In the genomic region with DNA sequence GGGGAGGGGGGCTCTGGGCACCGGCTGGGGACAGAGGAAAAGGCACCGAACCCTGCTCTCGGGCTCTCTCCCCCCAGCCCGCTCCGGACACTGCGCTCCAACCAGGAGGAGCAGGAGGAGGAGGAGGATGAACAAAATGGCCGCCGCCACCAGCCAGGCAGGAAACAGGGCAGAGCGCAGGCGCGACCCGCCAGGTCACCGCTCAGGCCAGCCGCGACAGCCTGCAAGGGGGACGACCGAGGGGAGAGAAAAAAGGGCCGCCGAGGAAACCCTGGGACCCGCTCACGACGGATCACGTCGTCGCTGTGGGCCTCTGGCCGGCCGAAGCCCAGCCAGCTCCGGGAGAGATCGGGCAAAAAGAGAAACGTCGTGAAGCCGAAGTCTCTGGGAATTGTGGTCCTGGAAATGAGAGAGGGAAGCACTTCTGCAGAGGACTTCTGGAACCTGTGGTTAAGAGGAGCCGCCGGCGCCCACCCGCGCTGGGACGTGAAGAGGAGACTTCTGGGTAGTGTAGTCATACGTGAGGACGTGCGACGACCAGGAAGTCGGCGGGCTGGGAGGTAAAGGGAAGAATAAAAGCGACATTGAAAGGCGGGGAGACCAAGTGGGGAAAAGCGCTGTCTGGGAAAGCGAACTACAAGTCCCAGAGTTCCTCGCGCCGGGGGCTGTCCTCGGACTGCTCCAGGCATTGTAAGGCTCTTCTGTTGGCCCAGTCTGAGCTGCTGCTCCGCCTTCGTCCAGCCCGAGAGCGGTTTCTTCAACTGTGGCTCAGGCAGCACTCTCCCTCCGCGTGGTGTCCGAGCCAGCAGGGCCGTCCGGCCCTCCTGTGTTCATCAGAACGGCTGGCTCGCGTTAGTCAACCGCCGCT, we compare ENCODE assay signal across 1 cellular context.
TF ChIP-seq lines count a peak whose summit lies in the region.

Gene TIAL1 (minus strand): TSS at position 428 of the 868 bp plus-strand sequence. CDS start 499 bp downstream, outside the sequence.

TF ChIP-seq in HepG2, 621 proteins besides CTCF, POLR2A, EP300 and RAD21 (continued from another document and continues in another):
- TF ChIP-seq, protein P1, sequence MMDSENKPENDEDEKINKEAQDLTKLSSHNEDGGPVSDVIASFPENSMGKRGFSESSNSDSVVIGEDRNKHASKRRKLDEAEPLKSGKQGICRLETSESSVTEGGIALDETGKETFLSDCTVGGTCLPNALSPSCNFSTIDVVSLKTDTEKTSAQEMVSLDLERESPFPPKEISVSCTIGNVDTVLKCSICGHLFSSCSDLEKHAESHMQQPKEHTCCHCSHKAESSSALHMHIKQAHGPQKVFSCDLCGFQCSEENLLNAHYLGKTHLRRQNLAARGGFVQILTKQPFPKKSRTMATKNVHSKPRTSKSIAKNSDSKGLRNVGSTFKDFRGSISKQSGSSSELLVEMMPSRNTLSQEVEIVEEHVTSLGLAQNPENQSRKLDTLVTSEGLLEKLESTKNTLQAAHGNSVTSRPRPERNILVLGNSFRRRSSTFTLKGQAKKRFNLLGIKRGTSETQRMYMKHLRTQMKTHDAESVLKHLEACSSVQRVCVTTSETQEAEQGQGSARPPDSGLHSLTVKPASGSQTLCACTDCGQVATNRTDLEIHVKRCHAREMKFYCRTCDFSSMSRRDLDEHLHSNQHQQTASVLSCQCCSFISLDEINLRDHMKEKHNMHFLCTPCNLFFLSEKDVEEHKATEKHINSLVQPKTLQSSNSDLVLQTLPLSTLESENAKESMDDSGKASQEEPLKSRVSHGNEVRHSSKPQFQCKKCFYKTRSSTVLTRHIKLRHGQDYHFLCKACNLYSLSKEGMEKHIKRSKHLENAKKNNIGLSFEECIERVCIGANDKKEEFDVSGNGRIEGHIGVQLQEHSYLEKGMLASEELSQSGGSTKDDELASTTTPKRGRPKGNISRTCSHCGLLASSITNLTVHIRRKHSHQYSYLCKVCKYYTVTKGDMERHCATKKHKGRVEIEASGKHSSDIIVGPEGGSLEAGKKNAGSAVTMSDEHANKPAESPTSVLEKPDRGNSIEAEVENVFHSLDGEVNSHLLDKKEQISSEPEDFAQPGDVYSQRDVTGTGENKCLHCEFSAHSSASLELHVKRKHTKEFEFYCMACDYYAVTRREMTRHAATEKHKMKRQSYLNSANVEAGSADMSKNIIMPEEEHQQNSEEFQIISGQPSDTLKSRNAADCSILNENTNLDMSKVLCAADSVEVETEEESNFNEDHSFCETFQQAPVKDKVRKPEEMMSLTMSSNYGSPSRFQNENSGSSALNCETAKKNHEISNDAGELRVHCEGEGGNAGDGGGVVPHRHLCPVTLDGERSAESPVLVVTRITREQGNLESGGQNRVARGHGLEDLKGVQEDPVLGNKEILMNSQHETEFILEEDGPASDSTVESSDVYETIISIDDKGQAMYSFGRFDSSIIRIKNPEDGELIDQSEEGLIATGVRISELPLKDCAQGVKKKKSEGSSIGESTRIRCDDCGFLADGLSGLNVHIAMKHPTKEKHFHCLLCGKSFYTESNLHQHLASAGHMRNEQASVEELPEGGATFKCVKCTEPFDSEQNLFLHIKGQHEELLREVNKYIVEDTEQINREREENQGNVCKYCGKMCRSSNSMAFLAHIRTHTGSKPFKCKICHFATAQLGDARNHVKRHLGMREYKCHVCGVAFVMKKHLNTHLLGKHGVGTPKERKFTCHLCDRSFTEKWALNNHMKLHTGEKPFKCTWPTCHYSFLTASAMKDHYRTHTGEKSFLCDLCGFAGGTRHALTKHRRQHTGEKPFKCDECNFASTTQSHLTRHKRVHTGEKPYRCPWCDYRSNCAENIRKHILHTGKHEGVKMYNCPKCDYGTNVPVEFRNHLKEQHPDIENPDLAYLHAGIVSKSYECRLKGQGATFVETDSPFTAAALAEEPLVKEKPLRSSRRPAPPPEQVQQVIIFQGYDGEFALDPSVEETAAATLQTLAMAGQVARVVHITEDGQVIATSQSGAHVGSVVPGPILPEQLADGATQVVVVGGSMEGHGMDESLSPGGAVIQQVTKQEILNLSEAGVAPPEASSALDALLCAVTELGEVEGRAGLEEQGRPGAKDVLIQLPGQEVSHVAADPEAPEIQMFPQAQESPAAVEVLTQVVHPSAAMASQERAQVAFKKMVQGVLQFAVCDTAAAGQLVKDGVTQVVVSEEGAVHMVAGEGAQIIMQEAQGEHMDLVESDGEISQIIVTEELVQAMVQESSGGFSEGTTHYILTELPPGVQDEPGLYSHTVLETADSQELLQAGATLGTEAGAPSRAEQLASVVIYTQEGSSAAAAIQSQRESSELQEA (CRISPR knock-in tag; IDR thresholded peaks at IDR 0.05; ENCODE audit: not compliant biosample characterization) = no peak
- TF ChIP-seq, protein P2, sequence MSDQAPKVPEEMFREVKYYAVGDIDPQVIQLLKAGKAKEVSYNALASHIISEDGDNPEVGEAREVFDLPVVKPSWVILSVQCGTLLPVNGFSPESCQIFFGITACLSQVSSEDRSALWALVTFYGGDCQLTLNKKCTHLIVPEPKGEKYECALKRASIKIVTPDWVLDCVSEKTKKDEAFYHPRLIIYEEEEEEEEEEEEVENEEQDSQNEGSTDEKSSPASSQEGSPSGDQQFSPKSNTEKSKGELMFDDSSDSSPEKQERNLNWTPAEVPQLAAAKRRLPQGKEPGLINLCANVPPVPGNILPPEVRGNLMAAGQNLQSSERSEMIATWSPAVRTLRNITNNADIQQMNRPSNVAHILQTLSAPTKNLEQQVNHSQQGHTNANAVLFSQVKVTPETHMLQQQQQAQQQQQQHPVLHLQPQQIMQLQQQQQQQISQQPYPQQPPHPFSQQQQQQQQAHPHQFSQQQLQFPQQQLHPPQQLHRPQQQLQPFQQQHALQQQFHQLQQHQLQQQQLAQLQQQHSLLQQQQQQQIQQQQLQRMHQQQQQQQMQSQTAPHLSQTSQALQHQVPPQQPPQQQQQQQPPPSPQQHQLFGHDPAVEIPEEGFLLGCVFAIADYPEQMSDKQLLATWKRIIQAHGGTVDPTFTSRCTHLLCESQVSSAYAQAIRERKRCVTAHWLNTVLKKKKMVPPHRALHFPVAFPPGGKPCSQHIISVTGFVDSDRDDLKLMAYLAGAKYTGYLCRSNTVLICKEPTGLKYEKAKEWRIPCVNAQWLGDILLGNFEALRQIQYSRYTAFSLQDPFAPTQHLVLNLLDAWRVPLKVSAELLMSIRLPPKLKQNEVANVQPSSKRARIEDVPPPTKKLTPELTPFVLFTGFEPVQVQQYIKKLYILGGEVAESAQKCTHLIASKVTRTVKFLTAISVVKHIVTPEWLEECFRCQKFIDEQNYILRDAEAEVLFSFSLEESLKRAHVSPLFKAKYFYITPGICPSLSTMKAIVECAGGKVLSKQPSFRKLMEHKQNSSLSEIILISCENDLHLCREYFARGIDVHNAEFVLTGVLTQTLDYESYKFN (CRISPR knock-in tag; conservative IDR thresholded peaks at IDR 0.05) = peak; percentile 49
- TF ChIP-seq IKZF4 (CRISPR knock-in tag; IDR thresholded peaks at IDR 0.05; ENCODE audit: borderline replicate concordance, low read depth, not compliant biosample characterization) = no peak
- no peak for TF ChIP-seq TSC22D2 (CRISPR knock-in tag; IDR thresholded peaks at IDR 0.05; ENCODE audit: borderline replicate concordance)
- TF ChIP-seq BORCS8-MEF2B (CRISPR knock-in tag; IDR thresholded peaks at IDR 0.05) = peak; percentile 90
- peak; percentile 46; the same call in 1 of the 2 replicates for TF ChIP-seq ZNF747 (CRISPR knock-in tag; IDR thresholded peaks at IDR 0.05; ENCODE audit: borderline replicate concordance)
- no peak for TF ChIP-seq PAX8 (CRISPR knock-in tag; IDR thresholded peaks at IDR 0.05; ENCODE audit: borderline replicate concordance)
- TF ChIP-seq, protein P3, sequence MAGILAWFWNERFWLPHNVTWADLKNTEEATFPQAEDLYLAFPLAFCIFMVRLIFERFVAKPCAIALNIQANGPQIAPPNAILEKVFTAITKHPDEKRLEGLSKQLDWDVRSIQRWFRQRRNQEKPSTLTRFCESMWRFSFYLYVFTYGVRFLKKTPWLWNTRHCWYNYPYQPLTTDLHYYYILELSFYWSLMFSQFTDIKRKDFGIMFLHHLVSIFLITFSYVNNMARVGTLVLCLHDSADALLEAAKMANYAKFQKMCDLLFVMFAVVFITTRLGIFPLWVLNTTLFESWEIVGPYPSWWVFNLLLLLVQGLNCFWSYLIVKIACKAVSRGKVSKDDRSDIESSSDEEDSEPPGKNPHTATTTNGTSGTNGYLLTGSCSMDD (CRISPR knock-in tag; IDR thresholded peaks at IDR 0.05) = no peak
- TF ChIP-seq JUND (CRISPR knock-in tag; IDR thresholded peaks at IDR 0.05) = no peak
- TF ChIP-seq XRCC5 (optimal IDR thresholded peaks at IDR 0.05; ENCODE audit: low read length) = peak; percentile 48
- TF ChIP-seq ZNF564 (CRISPR knock-in tag; IDR thresholded peaks at IDR 0.05) = peak; percentile 20; the same call in 1 of the 2 replicates
- TF ChIP-seq ZNF280B (CRISPR knock-in tag; IDR thresholded peaks at IDR 0.05; ENCODE audit: borderline replicate concordance) = no peak
- no peak for TF ChIP-seq ZNF550 (CRISPR knock-in tag; IDR thresholded peaks at IDR 0.05; ENCODE audit: borderline replicate concordance)
- no peak for TF ChIP-seq HHEX (CRISPR knock-in tag; IDR thresholded peaks at IDR 0.05)
- TF ChIP-seq GFI1 (CRISPR knock-in tag; IDR thresholded peaks at IDR 0.05; ENCODE audit: borderline replicate concordance) = peak; percentile 55; the same call in 1 of the 2 replicates
- TF ChIP-seq ZNF451 (CRISPR knock-in tag; IDR thresholded peaks at IDR 0.05) = no peak
- TF ChIP-seq EEA1 (CRISPR knock-in tag; IDR thresholded peaks at IDR 0.05; ENCODE audit: borderline replicate concordance) = no peak
- TF ChIP-seq, protein P4, sequence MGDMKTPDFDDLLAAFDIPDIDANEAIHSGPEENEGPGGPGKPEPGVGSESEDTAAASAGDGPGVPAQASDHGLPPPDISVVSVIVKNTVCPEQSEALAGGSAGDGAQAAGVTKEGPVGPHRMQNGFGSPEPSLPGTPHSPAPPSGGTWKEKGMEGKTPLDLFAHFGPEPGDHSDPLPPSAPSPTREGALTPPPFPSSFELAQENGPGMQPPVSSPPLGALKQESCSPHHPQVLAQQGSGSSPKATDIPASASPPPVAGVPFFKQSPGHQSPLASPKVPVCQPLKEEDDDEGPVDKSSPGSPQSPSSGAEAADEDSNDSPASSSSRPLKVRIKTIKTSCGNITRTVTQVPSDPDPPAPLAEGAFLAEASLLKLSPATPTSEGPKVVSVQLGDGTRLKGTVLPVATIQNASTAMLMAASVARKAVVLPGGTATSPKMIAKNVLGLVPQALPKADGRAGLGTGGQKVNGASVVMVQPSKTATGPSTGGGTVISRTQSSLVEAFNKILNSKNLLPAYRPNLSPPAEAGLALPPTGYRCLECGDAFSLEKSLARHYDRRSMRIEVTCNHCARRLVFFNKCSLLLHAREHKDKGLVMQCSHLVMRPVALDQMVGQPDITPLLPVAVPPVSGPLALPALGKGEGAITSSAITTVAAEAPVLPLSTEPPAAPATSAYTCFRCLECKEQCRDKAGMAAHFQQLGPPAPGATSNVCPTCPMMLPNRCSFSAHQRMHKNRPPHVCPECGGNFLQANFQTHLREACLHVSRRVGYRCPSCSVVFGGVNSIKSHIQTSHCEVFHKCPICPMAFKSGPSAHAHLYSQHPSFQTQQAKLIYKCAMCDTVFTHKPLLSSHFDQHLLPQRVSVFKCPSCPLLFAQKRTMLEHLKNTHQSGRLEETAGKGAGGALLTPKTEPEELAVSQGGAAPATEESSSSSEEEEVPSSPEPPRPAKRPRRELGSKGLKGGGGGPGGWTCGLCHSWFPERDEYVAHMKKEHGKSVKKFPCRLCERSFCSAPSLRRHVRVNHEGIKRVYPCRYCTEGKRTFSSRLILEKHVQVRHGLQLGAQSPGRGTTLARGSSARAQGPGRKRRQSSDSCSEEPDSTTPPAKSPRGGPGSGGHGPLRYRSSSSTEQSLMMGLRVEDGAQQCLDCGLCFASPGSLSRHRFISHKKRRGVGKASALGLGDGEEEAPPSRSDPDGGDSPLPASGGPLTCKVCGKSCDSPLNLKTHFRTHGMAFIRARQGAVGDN (CRISPR knock-in tag; IDR thresholded peaks at IDR 0.05) = peak; percentile 94
- 0 out of 2 replicates have a peak, but pooled peaks have one; percentile 82 for TF ChIP-seq CENPT (CRISPR knock-in tag; IDR thresholded peaks at IDR 0.05; ENCODE audit: low read depth)
- no peak for TF ChIP-seq ZBTB1 (CRISPR knock-in tag; IDR thresholded peaks at IDR 0.05; ENCODE audit: borderline replicate concordance)
- no peak for TF ChIP-seq ZNF276 (CRISPR knock-in tag; IDR thresholded peaks at IDR 0.05; ENCODE audit: low read depth)
- 0 out of 2 replicates have a peak, but pooled peaks have one; percentile 59 for TF ChIP-seq ZNF414 (CRISPR knock-in tag; IDR thresholded peaks at IDR 0.05)
- TF ChIP-seq, protein P5, sequence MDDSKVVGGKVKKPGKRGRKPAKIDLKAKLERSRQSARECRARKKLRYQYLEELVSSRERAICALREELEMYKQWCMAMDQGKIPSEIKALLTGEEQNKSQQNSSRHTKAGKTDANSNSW (CRISPR knock-in tag; IDR thresholded peaks at IDR 0.05; ENCODE audit: borderline replicate concordance) = no peak; the same call in 1 of the 2 replicates
- TF ChIP-seq RFX5 (IDR thresholded peaks at IDR 0.05; ENCODE audit: low read depth, low read length) = no peak
- TF ChIP-seq, protein P6, sequence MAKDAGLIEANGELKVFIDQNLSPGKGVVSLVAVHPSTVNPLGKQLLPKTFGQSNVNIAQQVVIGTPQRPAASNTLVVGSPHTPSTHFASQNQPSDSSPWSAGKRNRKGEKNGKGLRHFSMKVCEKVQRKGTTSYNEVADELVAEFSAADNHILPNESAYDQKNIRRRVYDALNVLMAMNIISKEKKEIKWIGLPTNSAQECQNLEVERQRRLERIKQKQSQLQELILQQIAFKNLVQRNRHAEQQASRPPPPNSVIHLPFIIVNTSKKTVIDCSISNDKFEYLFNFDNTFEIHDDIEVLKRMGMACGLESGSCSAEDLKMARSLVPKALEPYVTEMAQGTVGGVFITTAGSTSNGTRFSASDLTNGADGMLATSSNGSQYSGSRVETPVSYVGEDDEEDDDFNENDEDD (CRISPR knock-in tag; IDR thresholded peaks at IDR 0.05; ENCODE audit: borderline replicate concordance) = peak; percentile 97
